8 cellular contexts compared by ENCODE assay signal in genomic region chr10:12264204-12264908, GRCh38.
DNase-seq lines count a peak whose midpoint lies in the region; ATAC-seq and TF ChIP-seq lines count a peak whose summit lies in the region.

No MANE protein-coding gene starts in this region.

- H3K27ac ChIP-seq in GM23338 (ENCODE audit: low read depth): peak overlapping the region; percentile 89
- no peak overlapping the region for H3K27ac ChIP-seq in RWPE2 (ENCODE audit: poor library complexity, severe bottlenecking)
- H3K27ac ChIP-seq in gastroesophageal sphincter: peak overlapping the region; percentile 22 to 86 (median 78)
- peak overlapping the region; percentile 59 to 72 for H3K27ac ChIP-seq in testis

- ATAC-seq in GM23338 (peak; percentile 96), RWPE2 (ENCODE audit: low read depth) (peak; percentile 83), gastroesophageal sphincter (peak; percentile 89)

- H3K4me2 ChIP-seq in GM23338: peak overlapping the region; percentile 58

- H3K4me3 Mint-ChIP-seq in GM23338: peak overlapping the region; percentile 57; the same call in 2 of the 3 replicates

- H3F3A ChIP-seq in GM23338 (replicated peaks; ENCODE audit: low read depth): no peaks in the 10 kb centered on the region

- H4K20me1 ChIP-seq in GM23338 (replicated peaks; ENCODE audit: insufficient read depth): no peaks in the 10 kb centered on the region

- DNase-seq in ELR (ENCODE audit: low read depth) (peak; percentile 69), GM23338 (ENCODE audit: low spot score) (peak; percentile 96), Kasumi-1 (lab: John Stamatoyannopoulos, UW) (peak; percentile 86 to 90), RWPE2 (ENCODE audit: low spot score) (no peak), occipital lobe (lab: John Stamatoyannopoulos, UW) (peak; percentile 63), testis (peak; percentile 88)
- peak; percentile 27 to 66 (median 37) for DNase-seq in activated naive CD4-positive, alpha-beta T cell (lab: John Stamatoyannopoulos, UW)

- peaks cover 12% of the 10 kb centered on the region; the same call in 1 of the 3 replicates for H3K4me1 Mint-ChIP-seq in GM23338

- H3K36me3 Mint-ChIP-seq in GM23338 (ENCODE audit: low read depth): peaks cover 5% of the 10 kb centered on the region; the same call in 2 of the 3 replicates

- intact Hi-C loops in testis (cut with DNase I; ENCODE audit: low total_unique reads): loop anchor here (5.0 kb wide), 1 partner anchor 448 kb away; no protein-coding TSS in a partner anchor

- TF ChIP-seq CTCF in GM23338 (conservative IDR thresholded peaks at IDR 0.05; ENCODE audit: low read depth in 2 of 2): peak; percentile 82 to 96
- peak; percentile 97 for TF ChIP-seq CTCF in RWPE2 (IDR thresholded peaks at IDR 0.05; ENCODE audit: poor library complexity, severe bottlenecking)
- TF ChIP-seq CTCF in gastroesophageal sphincter (IDR thresholded peaks at IDR 0.05): peak; percentile 66 to 94 (median 78)
- peak; percentile 70 to 75 (median 75) for TF ChIP-seq CTCF in testis (IDR thresholded peaks at IDR 0.05)

- H3K9me3 ChIP-seq in RWPE2 (ENCODE audit: severe bottlenecking) (no peaks in the 10 kb centered on the region), gastroesophageal sphincter (no peaks in the 10 kb centered on the region), testis (no peaks in the 10 kb centered on the region)

- peak overlapping the region; percentile 90 for H3K27ac Mint-ChIP-seq in GM23338

- H2AFZ ChIP-seq in GM23338: peak overlapping the region; percentile 97

- no peak for TF ChIP-seq POLR2A in gastroesophageal sphincter (IDR thresholded peaks at IDR 0.05)
- no peak for TF ChIP-seq POLR2A in testis (IDR thresholded peaks at IDR 0.05)

- H3K36me3 ChIP-seq in GM23338 (ENCODE audit: insufficient read depth) (no peaks in the 10 kb centered on the region), RWPE2 (ENCODE audit: low read depth) (no peaks in the 10 kb centered on the region), gastroesophageal sphincter (no peaks in the 10 kb centered on the region), testis (ENCODE audit: low read depth, missing control alignments) (no peaks in the 10 kb centered on the region)

- TF ChIP-seq EP300 in gastroesophageal sphincter (IDR thresholded peaks at IDR 0.05): no peak

- peak overlapping the region; percentile 19; the same call in 1 of the 2 replicates for H3K4me3 ChIP-seq in GM23338
- peak overlapping the region; percentile 11 for H3K4me3 ChIP-seq in RWPE2 (ENCODE audit: severe bottlenecking)
- H3K4me3 ChIP-seq in gastroesophageal sphincter: peak overlapping the region; percentile 32 to 49
- peak overlapping the region; percentile 29 to 52 for H3K4me3 ChIP-seq in testis

- no peaks in the 10 kb centered on the region for H3K27me3 ChIP-seq in GM23338 (ENCODE audit: insufficient read depth)
- H3K27me3 ChIP-seq in RWPE2 (ENCODE audit: insufficient read depth, poor library complexity, severe bottlenecking): no peaks in the 10 kb centered on the region
- no peaks in the 10 kb centered on the region for H3K27me3 ChIP-seq in gastroesophageal sphincter
- no peaks in the 10 kb centered on the region for H3K27me3 ChIP-seq in testis

- 5 to 16% methylated on average over 5 to 6 of the region's 30 CpGs for WGBS in gastroesophageal sphincter (ENCODE audit: low coverage in 1 of 2), 2 donors
- 14 to 26% methylated on average over 29 to 30 of the region's 30 CpGs for WGBS in testis, 2 donors

- H3K9me3 Mint-ChIP-seq in GM23338: no peaks in the 10 kb centered on the region

- H3K4me1 ChIP-seq in GM23338 (ENCODE audit: insufficient read depth): peaks cover 11% of the 10 kb centered on the region; the same call in 1 of the 2 replicates
- no peaks in the 10 kb centered on the region for H3K4me1 ChIP-seq in RWPE2 (ENCODE audit: insufficient read depth, poor library complexity, severe bottlenecking)
- H3K4me1 ChIP-seq in gastroesophageal sphincter: peaks cover 0 to 22% (median 6%) of the 10 kb centered on the region in 3 donors
- peaks cover 4% of the 10 kb centered on the region for H3K4me1 ChIP-seq in testis

- H3K9me2 ChIP-seq in GM23338 (ENCODE audit: insufficient read depth): no peaks in the 10 kb centered on the region

- no peaks in the 10 kb centered on the region for H3K27me3 Mint-ChIP-seq in GM23338 (ENCODE audit: insufficient read depth, low read depth, poor library complexity)

- H3K79me2 ChIP-seq in GM23338 (replicated peaks; ENCODE audit: insufficient read depth): no peaks in the 10 kb centered on the region

TF ChIP-seq in GM23338, 12 proteins besides CTCF, POLR2A, EP300 and RAD21:
- TF ChIP-seq CREB1 (CRISPR knock-in tag; IDR thresholded peaks at IDR 0.05; ENCODE audit: low read depth): peak; percentile 62; the same call in 1 of the 2 replicates
- TF ChIP-seq EZH2phosphoT487 (IDR thresholded peaks at IDR 0.05; ENCODE audit: unreplicated experiment): no peak
